In genomic region chr13:33114146-33114545, GRCh38 we compare ENCODE assay signal across 20 cellular contexts.
"Had no signal": no experiment of that assay in that cellular context is flagged by ENCODE, and none has a peak within 500 bp of the region (broad histone marks: within the 10 kb centered on the region; RNA-seq: fewer than 3 reads in every experiment).

No MANE protein-coding gene starts in this region.

- ATAC-seq: effector memory CD8-positive, alpha-beta T cell; foreskin keratinocyte; left colon; left ventricle myocardium superior; naive thymus-derived CD4-positive, alpha-beta T cell had no signal

- H2AFZ ChIP-seq: hepatocyte had no signal

- H3K4me2 ChIP-seq: hepatocyte, smooth muscle cell had no signal

- DNase-seq: effector memory CD8-positive, alpha-beta T cell; foreskin keratinocyte; head of caudate nucleus; left colon; left ventricle myocardium superior; mesenchymal stem cell; midbrain; naive thymus-derived CD4-positive, alpha-beta T cell; posterior cingulate gyrus; right cardiac atrium; stimulated activated CD4-positive, alpha-beta T cell treated with anti-CD3 and anti-CD28 coated beads, Interleukin-2, amount 100 ng/mL, for 48 hours; stimulated activated naive CD4-positive, alpha-beta T cell treated with Interleukin-2 at 50 U/mL for 16 hours; tibial artery; upper lobe of right lung had no signal

- H3K36me3 ChIP-seq: neutrophil had no signal

- H3K79me2 ChIP-seq: hepatocyte had no signal

- H3K27me3 ChIP-seq: foreskin keratinocyte, hepatocyte, neutrophil, tibial artery, upper lobe of right lung, vagina had no signal

- H3K4me3 ChIP-seq: hepatocyte, lung, smooth muscle cell, tibial artery, upper lobe of right lung, vagina had no signal

- H3K27ac ChIP-seq: epithelial cell of prostate, foreskin keratinocyte, hepatocyte, neutrophil, upper lobe of right lung had no signal

- H3K9me3 ChIP-seq: neutrophil, tibial artery, upper lobe of right lung, vagina had no signal
